29 cellular contexts compared by ENCODE assay signal in genomic region chr15:36885709-36886108, GRCh38.
DNase-seq lines count a peak whose midpoint lies in the region; ATAC-seq, FAIRE-seq and TF ChIP-seq lines count a peak whose summit lies in the region.
"Had no signal": no experiment of that assay in that cellular context is flagged by ENCODE, and none has a peak within 500 bp of the region (broad histone marks: within the 10 kb centered on the region; RNA-seq: fewer than 3 reads in every experiment).

No MANE protein-coding gene starts in this region.

- H3K9me3 ChIP-seq in iPS-15b (ENCODE audit: control insufficient read depth, insufficient read depth, low read length) = no peaks in the 10 kb centered on the region
- H3K9me3 ChIP-seq in neural progenitor cell (ENCODE audit: low read depth) = no peaks in the 10 kb centered on the region
- H3K9me3 ChIP-seq: Caco-2, colonic mucosa, HAP-1, heart right ventricle, tibial nerve had no signal

- no peak overlapping the region for H2AFZ ChIP-seq in neural progenitor cell (replicated peaks)

- FAIRE-seq in RCC 7860 (lab: Jason Lieb, UNC) = no peak
- FAIRE-seq: bronchial epithelial cell, G401.6, GM19239 had no signal

- peak overlapping the region; percentile 75 for H3K4me2 ChIP-seq in neural progenitor cell

- H4K20me1 ChIP-seq in neural progenitor cell (ENCODE audit: low read depth) = peaks cover 62% of the 10 kb centered on the region

- H3K9ac ChIP-seq in iPS-15b (ENCODE audit: low read depth, low read length) (no peak overlapping the region), neural progenitor cell (no peak overlapping the region)

- DNase-seq in astrocyte of the hippocampus (ENCODE audit: low read depth, low spot score) (peak; percentile 41), neural progenitor cell (ENCODE audit: low spot score) (no peak), type B pancreatic cell (ENCODE audit: extremely low spot score, unreplicated experiment) (no peak), RCC 7860 (ENCODE audit: low spot score) (no peak)
- no peak for DNase-seq in stimulated activated CD4-positive, alpha-beta T cell treated with anti-CD3 and anti-CD28 coated beads, Interleukin-4, amount 100 ng/mL, for 1 hour
- DNase-seq: activated CD4-positive, alpha-beta T cell treated with anti-CD3 and anti-CD28 coated beads, Interleukin-2, amount 50 U/mL, for 48 hours; activated naive CD4-positive, alpha-beta T cell treated with anti-CD3 and anti-CD28 coated beads for 36 hours; C1 segment of cervical spinal cord; Caco-2; colonic mucosa; effector memory CD4-positive, alpha-beta T cell; erythroblast; foreskin fibroblast; heart right ventricle; midbrain; NCI-H1436; NCI-H2081 treated with DMSO at 0.1 percent for 48 hours; NCI-H226; posterior cingulate gyrus; RPMI8226 had no signal

- H3K4me3 ChIP-seq in iPS-15b (ENCODE audit: low read depth, low read length) = peak overlapping the region; percentile 27
- no peak overlapping the region for H3K4me3 ChIP-seq in neural progenitor cell
- H3K4me3 ChIP-seq: colonic mucosa, HAP-1, heart right ventricle, tibial nerve had no signal

- H3K27me3 ChIP-seq in iPS-15b (ENCODE audit: control insufficient read depth, insufficient read depth, low read length) = peaks cover 99% of the 10 kb centered on the region
- peaks cover 100% of the 10 kb centered on the region for H3K27me3 ChIP-seq in neural progenitor cell

- H3F3A ChIP-seq in neural progenitor cell (ENCODE audit: low read depth) = peaks cover 27% of the 10 kb centered on the region

- no peaks in the 10 kb centered on the region for H3K36me3 ChIP-seq in iPS-15b (ENCODE audit: control insufficient read depth, insufficient read depth, low read length)
- H3K36me3 ChIP-seq in neural progenitor cell = no peaks in the 10 kb centered on the region
- H3K36me3 ChIP-seq: colonic mucosa, HAP-1, tibial nerve had no signal

- H3K36me3 Mint-ChIP-seq in neural progenitor cell (no peaks in the 10 kb centered on the region), type B pancreatic cell (peaks cover 7% of the 10 kb centered on the region)

- peaks cover 89% of the 10 kb centered on the region for H3K27me3 Mint-ChIP-seq in neural progenitor cell (ENCODE audit: insufficient read depth, low read depth)
- H3K27me3 Mint-ChIP-seq in type B pancreatic cell = peaks cover 67% of the 10 kb centered on the region

- peaks cover 32% of the 10 kb centered on the region for H3K4me1 Mint-ChIP-seq in neural progenitor cell
- H3K4me1 Mint-ChIP-seq in type B pancreatic cell (ENCODE audit: unreplicated experiment) = peaks cover 66% of the 10 kb centered on the region

- H3K9me3 Mint-ChIP-seq in neural progenitor cell = no peaks in the 10 kb centered on the region
- H3K9me3 Mint-ChIP-seq in type B pancreatic cell = no peaks in the 10 kb centered on the region
- H3K9me3 Mint-ChIP-seq: activated naive CD4-positive, alpha-beta T cell treated with anti-CD3 and anti-CD28 coated beads for 36 hours; stimulated activated naive CD8-positive, alpha-beta T cell treated with anti-CD3 and anti-CD28 coated beads, Interleukin-15, Interleukin-2, amounts not matched to agents 100 ng/mL and 50 ng/mL, for 24 hours had no signal

- no peaks in the 10 kb centered on the region for H3K79me2 ChIP-seq in neural progenitor cell (ENCODE audit: low read depth)

- TF ChIP-seq CTCF in neural progenitor cell (IDR thresholded peaks at IDR 0.05) (no peak), type B pancreatic cell (conservative IDR thresholded peaks at IDR 0.05) (no peak)

- H3K27ac Mint-ChIP-seq in neural progenitor cell = no peak overlapping the region
- H3K27ac Mint-ChIP-seq in type B pancreatic cell = peak overlapping the region; percentile 97
- H3K27ac Mint-ChIP-seq: activated naive CD4-positive, alpha-beta T cell treated with anti-CD3 and anti-CD28 coated beads for 36 hours; stimulated activated naive CD8-positive, alpha-beta T cell treated with anti-CD3 and anti-CD28 coated beads, Interleukin-15, Interleukin-2, amounts not matched to agents 100 ng/mL and 50 ng/mL, for 24 hours had no signal

- H3K27ac ChIP-seq in neural progenitor cell = no peak overlapping the region
- H3K27ac ChIP-seq: colonic mucosa, tibial nerve had no signal

- H3K4me3 Mint-ChIP-seq in neural progenitor cell (no peak overlapping the region), type B pancreatic cell (peak overlapping the region; percentile 89)
- H3K4me3 Mint-ChIP-seq: activated naive CD4-positive, alpha-beta T cell treated with anti-CD3 and anti-CD28 coated beads for 36 hours; stimulated activated naive CD8-positive, alpha-beta T cell treated with anti-CD3 and anti-CD28 coated beads, Interleukin-15, Interleukin-2, amounts not matched to agents 100 ng/mL and 50 ng/mL, for 24 hours had no signal

- no peak for ATAC-seq in HG02759 (IDR thresholded peaks at IDR 0.05; ENCODE audit: unreplicated experiment)
- ATAC-seq: activated CD4-positive, CD25-positive, alpha-beta regulatory T cell treated with anti-CD3 and anti-CD28 coated beads, Interleukin-2, amount 50 U/mL, for 24 hours; heart right ventricle had no signal

- H3K4me1 ChIP-seq in iPS-15b (ENCODE audit: control insufficient read depth, insufficient read depth, low read length) = peaks cover 25% of the 10 kb centered on the region
- H3K4me1 ChIP-seq in neural progenitor cell = peaks cover 55% of the 10 kb centered on the region
- H3K4me1 ChIP-seq: colonic mucosa had no signal
